Comparison of ENCODE assay signal across 8 cellular contexts in genomic region chr16:19523559-19524355, GRCh38. TPM values are rescaled to one million over a fixed set of nuclear protein-coding genes. Genes with fewer than 3 reads are reported as not detected.
DNase-seq lines count a peak whose midpoint lies in the region; ATAC-seq and TF ChIP-seq lines count a peak whose summit lies in the region.

CCP110 (plus strand) TSS chr16:19523942; CDS start chr16:19527882, 3,940 bp downstream.

- peak within 1 kb of the TSS; percentile 96 for H3K27ac Mint-ChIP-seq in T-helper 2 cell treated with Interferon-gamma antibody and Interleukin-4, amounts not matched to agents 5 μg/mL and 100 μg/mL, for 36 hours

- peak; percentile 72 for ATAC-seq in GM18502 (IDR thresholded peaks at IDR 0.05; ENCODE audit: poor library complexity, unreplicated experiment)
- ATAC-seq in HG02970 (IDR thresholded peaks at IDR 0.05; ENCODE audit: low FRiP score, unreplicated experiment) = peak; percentile 66
- ATAC-seq in right cardiac atrium = peak; percentile 94 to 95
- ATAC-seq in psoas muscle = peak; percentile 91 to 94 (median 93)

- intact Hi-C loops in ascending aorta (cut with DNase I) = loop anchor here (2.0 to 5.0 kb wide), 5 partner anchors 193 to 723 kb away; partner anchors contain the start of genes ARL6IP1 and COQ7
- intact Hi-C loops in right cardiac atrium (cut with DNase I) = no loop called here
- intact Hi-C loops in psoas muscle (cut with DNase I) = loop anchor here in 1 of 2 donors (2.0 kb wide), 1 partner anchor 31 kb away; the partner anchor contains the start of gene VPS35L

- H3K27me3 Mint-ChIP-seq in T-helper 2 cell treated with Interferon-gamma antibody and Interleukin-4, amounts not matched to agents 5 μg/mL and 100 μg/mL, for 36 hours (ENCODE audit: low read depth) = no peaks in the 10 kb centered on the region

- H3K4me1 ChIP-seq in ascending aorta = peaks cover 6 to 31% of the 10 kb centered on the region in 2 donors
- peaks cover 6% of the 10 kb centered on the region for H3K4me1 ChIP-seq in right cardiac atrium (ENCODE audit: control insufficient read depth, insufficient read depth, low read length)
- H3K4me1 ChIP-seq in psoas muscle = peaks cover 33% of the 10 kb centered on the region
- no peaks in the 10 kb centered on the region for H3K4me1 ChIP-seq in urinary bladder (ENCODE audit: insufficient read depth)

- H3K27ac ChIP-seq in ascending aorta = peak within 1 kb of the TSS; percentile 68 to 78
- peak within 1 kb of the TSS; percentile 43 for H3K27ac ChIP-seq in right cardiac atrium (ENCODE audit: low read length)
- peak within 1 kb of the TSS; percentile 48 for H3K27ac ChIP-seq in psoas muscle
- no peak within 1 kb of the TSS for H3K27ac ChIP-seq in urinary bladder (ENCODE audit: low read depth)

- peak within 1 kb of the TSS; percentile 98 to 100 for H3K4me3 ChIP-seq in ascending aorta
- peak within 1 kb of the TSS; percentile 84 for H3K4me3 ChIP-seq in right cardiac atrium (ENCODE audit: low read length)
- peak within 1 kb of the TSS; percentile 90 for H3K4me3 ChIP-seq in psoas muscle
- peak within 1 kb of the TSS; percentile 93 for H3K4me3 ChIP-seq in urinary bladder (ENCODE audit: low read depth, low read length)

- H3K36me3 Mint-ChIP-seq in T-helper 2 cell treated with Interferon-gamma antibody and Interleukin-4, amounts not matched to agents 5 μg/mL and 100 μg/mL, for 36 hours (ENCODE audit: low read depth) = peaks cover 19% of the 10 kb centered on the region

- H3K9me3 ChIP-seq in ascending aorta = no peaks in the 10 kb centered on the region
- H3K9me3 ChIP-seq in right cardiac atrium (ENCODE audit: control insufficient read depth, low read length) = no peaks in the 10 kb centered on the region
- no peaks in the 10 kb centered on the region for H3K9me3 ChIP-seq in psoas muscle

- peaks cover 3 to 8% of the 10 kb centered on the region in 2 donors for H3K36me3 ChIP-seq in ascending aorta
- H3K36me3 ChIP-seq in psoas muscle (ENCODE audit: insufficient read depth in 1 of 2, low read depth in 1 of 2) = peaks cover 2 to 14% of the 10 kb centered on the region in 2 donors
- H3K36me3 ChIP-seq in urinary bladder (ENCODE audit: insufficient read depth) = peaks cover 2% of the 10 kb centered on the region

- DNase-seq in NCI-H1930 (lab: John Stamatoyannopoulos, UW) = peak; percentile 95
- peak; percentile 94 for DNase-seq in T-helper 2 cell treated with Interferon-gamma antibody and Interleukin-4, amounts not matched to agents 5 μg/mL and 100 μg/mL, for 36 hours (ENCODE audit: low spot score)
- DNase-seq in ascending aorta (ENCODE audit: low spot score in 2 of 2) = peak; percentile 88 to 98
- DNase-seq in right cardiac atrium = peak; percentile 98 to 99 (median 98)
- DNase-seq in psoas muscle = peak; percentile 97 to 98

- TF ChIP-seq CTCF in ascending aorta (IDR thresholded peaks at IDR 0.05) (no peak), psoas muscle (IDR thresholded peaks at IDR 0.05) (no peak)

- peak within 1 kb of the TSS; percentile 91 for H3K4me3 Mint-ChIP-seq in T-helper 2 cell treated with Interferon-gamma antibody and Interleukin-4, amounts not matched to agents 5 μg/mL and 100 μg/mL, for 36 hours

- 1% methylated on average over 51 of the region's 51 CpGs for WGBS in right cardiac atrium
- WGBS in psoas muscle, 3 donors = 1% methylated on average over 39 to 51 of the region's 51 CpGs
- WGBS in urinary bladder = under 1% methylated on average over 51 of the region's 51 CpGs

- H3K27me3 ChIP-seq in ascending aorta (no peaks in the 10 kb centered on the region), right cardiac atrium (ENCODE audit: control insufficient read depth, insufficient read depth) (no peaks in the 10 kb centered on the region), psoas muscle (ENCODE audit: insufficient read depth in 3 of 3, low read length in 2 of 3) (no peaks in the 10 kb centered on the region)

- H3K9me3 Mint-ChIP-seq in T-helper 2 cell treated with Interferon-gamma antibody and Interleukin-4, amounts not matched to agents 5 μg/mL and 100 μg/mL, for 36 hours = no peaks in the 10 kb centered on the region

- H3K4me1 Mint-ChIP-seq in T-helper 2 cell treated with Interferon-gamma antibody and Interleukin-4, amounts not matched to agents 5 μg/mL and 100 μg/mL, for 36 hours (ENCODE audit: low read depth) = peaks cover 44% of the 10 kb centered on the region

RNA-seq across cellular contexts. Expression of gene CCP110, which starts in this region (rescaled TPM):
- total RNA-seq in ascending aorta (6.1 TPM), right cardiac atrium (10 to 100 TPM in 3 of 4 donors, 1 to 10 TPM in 1; 9.9 to 13.2 (median 10.3) TPM), psoas muscle (10 to 100 TPM in 1 of 4 donors, 1 to 10 TPM in 3; 4.9 to 10.9 (median 7.0) TPM), urinary bladder (61.5 TPM)
- polyA plus RNA-seq in right cardiac atrium (3.9 TPM), psoas muscle (10 to 100 TPM in 1 of 3 donors, 1 to 10 TPM in 2; 4.4 to 16.1 (median 4.8) TPM), urinary bladder (9.6 TPM)
